Comparison of ENCODE assay signal across 27 cellular contexts in the genomic region with DNA sequence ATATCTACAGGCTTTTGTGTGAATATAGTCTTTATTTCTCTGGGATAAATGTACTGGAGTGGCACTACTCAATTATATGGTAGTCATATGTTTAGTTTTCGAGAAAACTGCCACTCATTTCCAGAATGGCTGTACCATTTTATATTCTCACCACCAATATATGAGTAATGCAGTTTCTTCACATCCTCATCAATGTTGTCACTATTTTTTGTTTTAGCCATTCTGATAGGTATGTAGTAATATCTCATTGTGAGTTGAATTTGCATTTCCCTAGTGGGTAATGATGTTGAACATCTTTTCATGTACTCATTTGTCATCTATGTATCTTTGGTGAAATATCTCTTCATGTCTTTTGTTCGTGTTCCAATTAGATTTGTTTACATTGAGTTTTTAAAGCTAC. TPM values are rescaled to one million over a fixed set of nuclear protein-coding genes. Genes with fewer than 3 reads are reported as not detected.
DNase-seq lines count a peak whose midpoint lies in the region; ATAC-seq, FAIRE-seq and TF ChIP-seq lines count a peak whose summit lies in the region.
"Had no signal": no experiment of that assay in that cellular context is flagged by ENCODE, and none has a peak within 500 bp of the region (broad histone marks: within the 10 kb centered on the region; RNA-seq: fewer than 3 reads in every experiment).

No MANE protein-coding gene starts in this region.

- no peaks in the 10 kb centered on the region; the same call in 2 of the 3 replicates for H3K9me3 ChIP-seq in GM12878 (replicated peaks; ENCODE audit: control insufficient read depth, insufficient read depth, low read length)
- H3K9me3 ChIP-seq: HAP-1 had no signal

- no peaks in the 10 kb centered on the region for H3K4me1 ChIP-seq in GM12878 (ENCODE audit: control insufficient read depth, insufficient read depth, low read length)
- H3K4me1 ChIP-seq: BLaER1, Caco-2, HAP-1 had no signal

- peak overlapping the region; percentile 37 for H3K27ac Mint-ChIP-seq in activated T-cell treated with anti-CD3 and anti-CD28 coated beads, Interleukin-2, amount 50 U/mL, for 24 hours
- H3K27ac Mint-ChIP-seq: CD4-positive, alpha-beta T cell; GM23338 had no signal

- H3K27me3 Mint-ChIP-seq in activated T-cell treated with anti-CD3 and anti-CD28 coated beads, Interleukin-2, amount 50 U/mL, for 24 hours = no peaks in the 10 kb centered on the region
- H3K27me3 Mint-ChIP-seq: CD4-positive, alpha-beta T cell had no signal

- no TSS peak for BruUV-seq in GM12878 (replicated peaks; lab: Mats Ljungman, UMichigan)

- no peak overlapping the region for H3K9ac ChIP-seq in GM12878 (ENCODE audit: control insufficient read depth, insufficient read depth, low read length)
- H3K9ac ChIP-seq: BLaER1 had no signal

- in situ Hi-C loops in GM12878 (cut with MboI) = no loop called here

- TF ChIP-seq RAD21 in GM12878 (IDR thresholded peaks at IDR 0.05; ENCODE audit: insufficient read depth, low read depth, low read length) = no peak

- H3K79me2 ChIP-seq in GM12878 (ENCODE audit: control insufficient read depth, insufficient read depth, low read length) = no peaks in the 10 kb centered on the region

- POLR2A ChIA-PET in GM12878 (lab: Charles Lee) = no interaction called here

- SMC1A ChIA-PET in GM12878 (lab: Charles Lee; ENCODE audit: uncharacterized antibody, unreplicated experiment) = no interaction called here

- H3K4me1 Mint-ChIP-seq in activated T-cell treated with anti-CD3 and anti-CD28 coated beads, Interleukin-2, amount 50 U/mL, for 24 hours (ENCODE audit: low read depth) = peaks cover 15% of the 10 kb centered on the region
- H3K4me1 Mint-ChIP-seq: GM23338 had no signal

- no peak for TF ChIP-seq EP300 in GM12878 (IDR thresholded peaks at IDR 0.05; ENCODE audit: borderline replicate concordance in 1 of 2, control insufficient read depth in 1 of 2, low read depth in 2 of 2, low read length in 2 of 2)

- FAIRE-seq in GM12878 (lab: Jason Lieb, UNC) = peak; percentile 31
- FAIRE-seq: HepG2, K562 had no signal

- H3K27ac ChIP-seq in GM12878 (ENCODE audit: control insufficient read depth, insufficient read depth) = no peak overlapping the region
- H3K27ac ChIP-seq: BLaER1, HL-60, RWPE1, SK-N-MC had no signal

- no peak; the same call in 2 of the 3 replicates for ATAC-seq in GM12878
- no peak for ATAC-seq in GM18519 (IDR thresholded peaks at IDR 0.05; ENCODE audit: low FRiP score, unreplicated experiment)
- ATAC-seq in GM21528 (IDR thresholded peaks at IDR 0.05; ENCODE audit: low FRiP score, unreplicated experiment) = no peak
- ATAC-seq: GM23338, HepG2, K562 had no signal

- TF ChIP-seq POLR2A in GM12878 (IDR thresholded peaks at IDR 0.05; ENCODE audit: low read depth, low read length) = no peak

- DNase-seq in activated T-cell treated with anti-CD3 and anti-CD28 coated beads, Interleukin-2, amount 50 U/mL, for 24 hours = no peak
- DNase-seq in activated T-cell treated with anti-CD3 and anti-CD28 coated beads, Interleukin-2, amount 50 U/mL, for 1 hour = no peak
- DNase-seq in NCI-H146 (lab: John Stamatoyannopoulos, UW) = peak; percentile 48
- DNase-seq in NCI-H2029 treated with DMSO at 0.1 percent for 48 hours (lab: John Stamatoyannopoulos, UW) = peak; percentile 14
- DNase-seq in GM12878 (ENCODE audit: low read depth, low spot score) = no peak
- DNase-seq: Caco-2; CD4-positive, alpha-beta T cell; DMS 273 treated with DMSO at 0.1 percent for 48 hours; MG63; NCI-H1930; NCI-H774; NK-92 treated with Interleukin-12 subunit alpha and Interleukin-12 subunit beta, amount 100 ng/mL, for 24 hours; SHP77 treated with DMSO at 0.1 percent for 48 hours had no signal

- H3K36me3 Mint-ChIP-seq in activated T-cell treated with anti-CD3 and anti-CD28 coated beads, Interleukin-2, amount 50 U/mL, for 24 hours (ENCODE audit: low read depth) = peaks cover 91% of the 10 kb centered on the region

- H3K27me3 ChIP-seq in GM12878 (replicated peaks in 1 of 2; ENCODE audit: control insufficient read depth in 2 of 2, insufficient read depth in 2 of 2, low read length in 1 of 2) = no peaks in the 10 kb centered on the region
- H3K27me3 ChIP-seq: BLaER1, MG63 had no signal

- no peak overlapping the region for H3K4me2 ChIP-seq in GM12878 (ENCODE audit: control insufficient read depth, insufficient read depth)
- H3K4me2 ChIP-seq: BLaER1, GM23338 had no signal

- TF ChIP-seq CTCF in GM12878 (IDR thresholded peaks at IDR 0.05 in 2 of 3, conservative IDR thresholded peaks at IDR 0.05 in 1 of 3; ENCODE audit: control insufficient read depth in 2 of 3, extremely low read depth in 1 of 3, insufficient read depth in 1 of 3, low read depth in 3 of 3, low read length in 3 of 3) = no peak

- H3K9me3 Mint-ChIP-seq in activated T-cell treated with anti-CD3 and anti-CD28 coated beads, Interleukin-2, amount 50 U/mL, for 24 hours = peaks cover 21% of the 10 kb centered on the region

- H3K4me3 ChIP-seq in GM12878 = no peak overlapping the region
- H3K4me3 ChIP-seq: BLaER1, GM23338, HAP-1, K562, MG63, SK-N-MC had no signal

- intact Hi-C loops in GM12878 (cut with micrococcal nuclease; ENCODE audit: unreplicated experiment) = no loop called here

- no peak overlapping the region for H2AFZ ChIP-seq in GM12878 (ENCODE audit: control insufficient read depth, low read depth, low read length)
- H2AFZ ChIP-seq: GM23338 had no signal

- no peaks in the 10 kb centered on the region for H4K20me1 ChIP-seq in GM12878 (ENCODE audit: control insufficient read depth, insufficient read depth)
- H4K20me1 ChIP-seq: BLaER1 had no signal

- H3K4me3 Mint-ChIP-seq in activated T-cell treated with anti-CD3 and anti-CD28 coated beads, Interleukin-2, amount 50 U/mL, for 24 hours = no peak overlapping the region
- H3K4me3 Mint-ChIP-seq: CD4-positive, alpha-beta T cell; GM23338 had no signal

- H3K36me3 ChIP-seq in GM12878 (ENCODE audit: control insufficient read depth in 2 of 2, insufficient read depth in 2 of 2, low read length in 1 of 2) = peaks cover 0 to 9% of the 10 kb centered on the region in 2 experiments; a peak in 3 of 4 replicates

- RAD21 ChIA-PET in GM12878 (lab: Charles Lee; ENCODE audit: unreplicated experiment) = no interaction called here

- WGBS in GM12878 (ENCODE audit: insufficient coverage, insufficient replicate concordance, low lambda C conversion rate, missing lambda C conversion rate) = 31% methylated on average over 2 of the region's 2 CpGs

- CTCF ChIA-PET in GM12878 (lab: Yijun Ruan, JAX) = interaction anchor here (0.6 kb wide), 2 partner anchors 19 to 40 kb away, joined by 3 read pairs; no protein-coding TSS in a partner anchor

TF ChIP-seq in GM12878, 131 proteins besides CTCF, POLR2A, EP300 and RAD21 (continues in another document):
- TF ChIP-seq USF2 (IDR thresholded peaks at IDR 0.05; ENCODE audit: borderline replicate concordance, low read depth, low read length) = no peak

RNA-seq across cellular contexts. Expression of gene ACRV1, which starts 18.0 kb away (rescaled TPM):
- not detected in 2 replicates for total RNA-seq in GM12878 (2013; cell fraction: nucleolus; rRNA removed)
- total RNA-seq in GM12878 (2014; rRNA removed) = 0.11 TPM in 1 of 2 replicates, not detected in the other
- 0.09 TPM in 1 of 2 replicates, not detected in the other for total RNA-seq in GM12878 (2014; rRNA removed; fragmentation: Illumina TruSeq; extraction: Trizol)
- total RNA-seq in GM12878 (2021) = 0.21 TPM in 1 of 2 replicates, not detected in the other
- not detected for polyA plus RNA-seq in GM12878 (2011; ENCODE audit: low read depth)
- not detected in 2 replicates for polyA plus RNA-seq in GM12878 (2011; rRNA removed)
- 0.01 and 0.07 TPM in 2 replicates for polyA plus RNA-seq in GM12878 (2011; cell fraction: cytosol; rRNA removed)
- polyA plus RNA-seq in GM12878 (2011; cell fraction: nucleus; rRNA removed) = 0.04 and 0.12 TPM in 2 replicates
- polyA plus RNA-seq in GM12878 (2012) = 0.18 and 0.24 TPM in 2 replicates
- 0.10 TPM in 1 of 2 replicates, not detected in the other for polyA plus RNA-seq in GM12878 (2014; fragmentation: Illumina TruSeq; extraction: Trizol)
- under 1 TPM; 0.20 to 0.60 TPM for polyA plus RNA-seq in GM12878 (2014; fragmentation: Nextera tagmentation; extraction: Ambion mirVana)
- polyA plus RNA-seq in GM12878 (2014; rRNA removed) = 0.26 TPM in 1 of 2 replicates, not detected in the other
- under 1 TPM; 0.78 to 0.82 TPM for polyA plus RNA-seq in GM12878 (2016; fragmentation: Nextera tagmentation; extraction: Ambion mirVana)
- polyA minus RNA-seq in GM12878 (2011; rRNA and poly(A)+ RNA removed) = not detected in 2 replicates
- not detected in 2 replicates for polyA minus RNA-seq in GM12878 (2011; cell fraction: cytosol; rRNA and poly(A)+ RNA removed)
- 0.24 TPM in 1 of 2 replicates, not detected in the other for polyA minus RNA-seq in GM12878 (2011; cell fraction: nucleus; rRNA and poly(A)+ RNA removed)
- total RNA-seq: Caco-2; CD4-positive, alpha-beta T cell; G401; GM23338; HepG2; HT-29; K562; LHCN-M2; NCI-H460 had no signal
- polyA plus RNA-seq: HepG2 had no signal

RNA-seq across cellular contexts. Expression of gene CHEK1, which starts 37.7 kb away (rescaled TPM):
- 52.5 and 58.9 TPM in 2 replicates for total RNA-seq in GM12878 (2013; cell fraction: nucleolus; rRNA removed)
- total RNA-seq in GM12878 (2014; rRNA removed) (53.7 and 59.6 TPM in 2 replicates), GM12878 (2014; rRNA removed; fragmentation: Illumina TruSeq; extraction: Trizol) (66.1 and 66.8 TPM in 2 replicates), GM12878 (2021) (67.1 and 68.2 TPM in 2 replicates)
- 15.9 TPM for polyA plus RNA-seq in GM12878 (2011; ENCODE audit: low read depth)
- polyA plus RNA-seq in GM12878 (2011; rRNA removed) (65.0 and 99.2 TPM in 2 replicates), GM12878 (2014; fragmentation: Illumina TruSeq; extraction: Trizol) (72.9 and 75.5 TPM in 2 replicates), GM12878 (2014; fragmentation: Nextera tagmentation; extraction: Ambion mirVana) (10 to 100 TPM; 47.0 to 52.5 TPM), GM12878 (2014; rRNA removed) (42.1 and 43.8 TPM in 2 replicates), GM12878 (2016; fragmentation: Nextera tagmentation; extraction: Ambion mirVana) (10 to 100 TPM; 66.2 to 68.6 TPM)
- polyA plus RNA-seq in GM12878 (2011; cell fraction: cytosol; rRNA removed) = 26.8 and 27.8 TPM in 2 replicates
- 21.8 and 24.9 TPM in 2 replicates for polyA plus RNA-seq in GM12878 (2011; cell fraction: nucleus; rRNA removed)
- polyA plus RNA-seq in GM12878 (2012) = 22.8 and 30.9 TPM in 2 replicates
- polyA minus RNA-seq in GM12878 (2011; rRNA and poly(A)+ RNA removed) = 32.4 and 37.7 TPM in 2 replicates
- polyA minus RNA-seq in GM12878 (2011; cell fraction: cytosol; rRNA and poly(A)+ RNA removed) = 17.0 and 21.0 TPM in 2 replicates
- 34.2 and 51.4 TPM in 2 replicates for polyA minus RNA-seq in GM12878 (2011; cell fraction: nucleus; rRNA and poly(A)+ RNA removed)

Comparison
In these comparisons a context has a peak if more than half of its experiments do, and no peak if none do; other contexts are left out.
1. DNase-seq: peak in NCI-H146 (single experiment) and NCI-H2029 treated with DMSO at 0.1 percent for 48 hours (single experiment); none in activated T-cell treated with anti-CD3 and anti-CD28 coated beads, Interleukin-2, amount 50 U/mL, for 24 hours (single experiment), activated T-cell treated with anti-CD3 and anti-CD28 coated beads, Interleukin-2, amount 50 U/mL, for 1 hour (single experiment) and GM12878 (single experiment).